ENCODE assay signal across 11 cellular contexts in the genomic region with DNA sequence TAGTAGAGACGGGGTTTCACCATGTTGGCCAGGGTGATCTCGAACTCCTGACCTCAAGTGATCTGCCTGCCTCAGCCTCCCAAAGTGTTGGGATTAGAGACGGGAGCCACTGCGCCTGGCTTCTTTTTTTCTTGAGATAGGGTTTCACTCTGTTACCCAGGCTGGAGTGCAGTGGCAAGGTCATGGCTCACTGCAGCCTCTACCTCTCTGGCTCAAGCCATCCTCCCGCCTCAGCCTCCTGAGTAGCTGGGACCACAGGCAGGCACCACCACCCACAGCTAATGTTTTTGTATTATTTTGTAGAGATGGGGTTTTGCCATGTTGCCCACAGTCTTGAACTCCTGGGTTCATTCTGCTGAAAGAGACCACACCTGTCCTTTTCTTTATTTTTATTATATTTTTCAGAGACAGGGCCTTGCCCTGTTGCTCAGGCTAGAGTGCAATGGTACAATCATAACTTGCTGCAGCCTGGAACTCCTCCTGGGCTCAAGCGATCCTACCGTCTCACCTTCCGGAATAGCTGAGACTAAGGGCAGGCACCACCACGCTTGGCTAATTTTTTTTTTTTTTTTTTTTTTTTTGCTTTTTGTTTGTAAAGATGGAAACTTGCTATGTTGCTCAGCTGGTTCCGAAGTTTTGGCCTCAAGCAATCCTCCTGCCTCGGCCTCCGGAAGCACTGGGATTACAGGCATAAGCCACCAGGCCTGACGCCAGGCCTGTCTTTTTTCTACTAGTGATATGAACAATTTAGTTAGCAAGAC. TPM values are rescaled to one million over a fixed set of nuclear protein-coding genes. Genes with fewer than 3 reads are reported as not detected.
A peak's percentile ranks its signal among the peaks of the same experiment; 100 is the strongest.
DNase-seq lines count a peak whose midpoint lies in the region; ATAC-seq, FAIRE-seq and TF ChIP-seq lines count a peak whose summit lies in the region.
"Had no signal": no experiment of that assay in that cellular context is flagged by ENCODE, and none has a peak within 500 bp of the region (broad histone marks: within the 10 kb centered on the region; RNA-seq: fewer than 3 reads in every experiment).

No MANE protein-coding gene starts in this region.

- H3K36me3 ChIP-seq in pancreas, result no peaks in the 10 kb centered on the region

- DNase-seq in AG09309 (ENCODE audit: low read depth), result no peak
- no peak for DNase-seq in RWPE1 (ENCODE audit: low spot score)
- DNase-seq in epithelial cell of esophagus (ENCODE audit: low read depth), result peak; percentile 50
- no peak for DNase-seq in pancreas
- DNase-seq in D721Med (ENCODE audit: insufficient read length, low spot score), result no peak
- DNase-seq in activated CD8-positive, alpha-beta memory T cell treated with anti-CD3 and anti-CD28 coated beads, Interleukin-2, amount 10 ng/mL, durations not matched to agents 7 days and 5 days, result no peak
- DNase-seq: activated CD4-positive, alpha-beta T cell treated with anti-CD3 and anti-CD28 coated beads, Interleukin-2, amount 10 ng/mL, durations not matched to agents 7 days and 5 days; NCI-H524 had no signal

- POLR2A ChIA-PET in RWPE1 (lab: Yijun Ruan, JAX; ENCODE audit: low non-redundant PET), result interaction anchor here (0.7 to 1.1 kb wide), 2 partner anchors 10 to 19 kb away, joined by 3 to 10 read pairs; no protein-coding TSS in a partner anchor

- H3K4me3 ChIP-seq in AG09309 (ENCODE audit: control insufficient read depth, low read depth, low read length) (peak overlapping the region; percentile 93), epithelial cell of esophagus (ENCODE audit: low read length) (peak overlapping the region; percentile 99), pancreas (peak overlapping the region in 2 of 4 donors; percentile 25 to 81)

- H3K9me3 Mint-ChIP-seq in activated CD8-positive, alpha-beta memory T cell treated with anti-CD3 and anti-CD28 coated beads, Interleukin-2, amount 10 ng/mL, durations not matched to agents 7 days and 5 days (ENCODE audit: low read depth), result no peaks in the 10 kb centered on the region
- H3K9me3 Mint-ChIP-seq: activated CD4-positive, alpha-beta T cell treated with anti-CD3 and anti-CD28 coated beads, Interleukin-2, amount 10 ng/mL, durations not matched to agents 7 days and 5 days had no signal

- no peak overlapping the region for H3K4me3 Mint-ChIP-seq in activated CD8-positive, alpha-beta memory T cell treated with anti-CD3 and anti-CD28 coated beads, Interleukin-2, amount 10 ng/mL, durations not matched to agents 7 days and 5 days

- peaks cover 37% of the 10 kb centered on the region for H3K4me1 Mint-ChIP-seq in activated CD8-positive, alpha-beta memory T cell treated with anti-CD3 and anti-CD28 coated beads, Interleukin-2, amount 10 ng/mL, durations not matched to agents 7 days and 5 days

- H3K27me3 Mint-ChIP-seq in activated CD8-positive, alpha-beta memory T cell treated with anti-CD3 and anti-CD28 coated beads, Interleukin-2, amount 10 ng/mL, durations not matched to agents 7 days and 5 days, result peaks cover 25% of the 10 kb centered on the region

- H3K27me3 ChIP-seq in pancreas, result no peaks in the 10 kb centered on the region

- peaks cover 38 to 67% (median 45%) of the 10 kb centered on the region in 3 donors for H3K4me1 ChIP-seq in pancreas

- no peak for ATAC-seq in pancreas
- ATAC-seq in activated CD8-positive, alpha-beta memory T cell treated with anti-CD3 and anti-CD28 coated beads, Interleukin-2, amount 10 ng/mL, durations not matched to agents 7 days and 5 days, result no peak
- ATAC-seq in GM18502 (IDR thresholded peaks at IDR 0.05; ENCODE audit: poor library complexity, unreplicated experiment), result no peak
- ATAC-seq in HG02970 (IDR thresholded peaks at IDR 0.05; ENCODE audit: low FRiP score, unreplicated experiment), result no peak

- no peak overlapping the region for H3K27ac Mint-ChIP-seq in activated CD8-positive, alpha-beta memory T cell treated with anti-CD3 and anti-CD28 coated beads, Interleukin-2, amount 10 ng/mL, durations not matched to agents 7 days and 5 days
- H3K27ac Mint-ChIP-seq: activated CD4-positive, alpha-beta T cell treated with anti-CD3 and anti-CD28 coated beads, Interleukin-2, amount 10 ng/mL, durations not matched to agents 7 days and 5 days had no signal

- TF ChIP-seq CTCF in AG09309 (IDR thresholded peaks at IDR 0.05; ENCODE audit: control insufficient read depth, insufficient read depth, low read depth, low read length, missing control alignments) (no peak), RWPE1 (conservative IDR thresholded peaks at IDR 0.05; ENCODE audit: low read depth) (no peak), epithelial cell of esophagus (IDR thresholded peaks at IDR 0.05; ENCODE audit: insufficient read depth, low read depth, low read length, missing control alignments) (no peak), pancreas (IDR thresholded peaks at IDR 0.05) (no peak), D721Med (IDR thresholded peaks at IDR 0.05; ENCODE audit: insufficient read depth, missing control alignments) (no peak)

- FAIRE-seq in pancreas (lab: Jason Lieb, UNC) (no peak), D721Med (lab: Jason Lieb, UNC) (no peak)
- FAIRE-seq: endometrium had no signal

- CTCF ChIA-PET in RWPE1 (lab: Yijun Ruan, JAX), result interaction anchor here (0.6 to 2.1 kb wide), 3 partner anchors 12 to 32 kb away, joined by 3 to 16 read pairs (median 5); no protein-coding TSS in a partner anchor
- CTCF ChIA-PET in activated CD8-positive, alpha-beta memory T cell treated with anti-CD3 and anti-CD28 coated beads, Interleukin-2, amount 10 ng/mL, durations not matched to agents 7 days and 5 days (lab: Charles Lee), result interaction anchor here (0.6 to 25.5 kb wide), 4 partner anchors 10 to 173 kb away, joined by 3 to 979 read pairs (median 66); partner anchors contain the start of gene MEX3A

- 55 to 59% methylated on average over 13 of the region's 13 CpGs for WGBS in pancreas, 2 donors

- H3K27ac ChIP-seq in RWPE1 (peak overlapping the region; percentile 100), pancreas (peak overlapping the region; percentile 22 to 80 (median 64))

- no peaks in the 10 kb centered on the region for H3K9me3 ChIP-seq in pancreas

- intact Hi-C loops in pancreas (cut with DNase I), result no loop called here

- H3K36me3 Mint-ChIP-seq in activated CD8-positive, alpha-beta memory T cell treated with anti-CD3 and anti-CD28 coated beads, Interleukin-2, amount 10 ng/mL, durations not matched to agents 7 days and 5 days, result no peaks in the 10 kb centered on the region

RNA-seq across cellular contexts. Expression of gene LMNA, which starts 3.1 kb away (rescaled TPM):
- 100 to 1,000 TPM in 3 of 6 donors, 10 to 100 TPM in 3; 59.4 to 119 (median 92.7) TPM for total RNA-seq in pancreas
- polyA plus RNA-seq in pancreas, result 100 to 1,000 TPM in 1 of 2 donors, 10 to 100 TPM in 1; 96.7 to 111 TPM
- total RNA-seq in activated CD8-positive, alpha-beta memory T cell treated with anti-CD3 and anti-CD28 coated beads, Interleukin-2, amount 10 ng/mL, durations not matched to agents 7 days and 5 days, result 10 to 100 TPM; 37.3 to 41.9 TPM

RNA-seq across cellular contexts. Expression of gene MEX3A, which starts 35.3 kb away (rescaled TPM):
- total RNA-seq in pancreas, result 1 to 10 TPM in 2 of 6 donors, under 1 TPM in 4; 0.12 to 3.1 (median 0.65) TPM
- polyA plus RNA-seq in pancreas, result under 1 TPM; 0.19 to 0.76 TPM
- under 1 TPM; 0.06 to 0.56 TPM for total RNA-seq in activated CD8-positive, alpha-beta memory T cell treated with anti-CD3 and anti-CD28 coated beads, Interleukin-2, amount 10 ng/mL, durations not matched to agents 7 days and 5 days

RNA-seq across cellular contexts. Expression of gene SEMA4A, which starts 35.8 kb away (rescaled TPM):
- total RNA-seq in pancreas, result 1 to 10 TPM; 2.6 to 7.0 (median 4.5) TPM
- 1 to 10 TPM; 4.4 to 5.4 TPM for polyA plus RNA-seq in pancreas
- 10 to 100 TPM; 14.5 to 30.6 TPM for total RNA-seq in activated CD8-positive, alpha-beta memory T cell treated with anti-CD3 and anti-CD28 coated beads, Interleukin-2, amount 10 ng/mL, durations not matched to agents 7 days and 5 days

RNA-seq across cellular contexts. Expression of gene RAB25, which starts 56.6 kb away (rescaled TPM):
- total RNA-seq in pancreas, result 10 to 100 TPM; 29.0 to 51.1 (median 34.6) TPM
- polyA plus RNA-seq in pancreas, result 10 to 100 TPM; 56.3 to 81.6 TPM
- not detected for total RNA-seq in activated CD8-positive, alpha-beta memory T cell treated with anti-CD3 and anti-CD28 coated beads, Interleukin-2, amount 10 ng/mL, durations not matched to agents 7 days and 5 days
